ENCODE assay signal across 25 cellular contexts in genomic region chr1:38336961-38337360, GRCh38.
"Had no signal": no experiment of that assay in that cellular context is flagged by ENCODE, and none has a peak within 500 bp of the region (broad histone marks: within the 10 kb centered on the region; RNA-seq: fewer than 3 reads in every experiment).

No MANE protein-coding gene starts in this region.

- H3K79me2 ChIP-seq: parathyroid adenoma had no signal

- H3K27ac ChIP-seq: heart left ventricle, left ventricle myocardium inferior, parathyroid adenoma, prostate gland, suprapubic skin, thoracic aorta, tibial artery, upper lobe of right lung had no signal

- H2AFZ ChIP-seq: parathyroid adenoma had no signal

- H3K4me1 ChIP-seq: heart left ventricle, left ventricle myocardium inferior, parathyroid adenoma, prostate gland, suprapubic skin, tibial artery, upper lobe of right lung had no signal

- H3K9me3 Mint-ChIP-seq: immature natural killer cell; mesothelial cell of epicardium; natural killer cell; stimulated activated effector memory CD8-positive, alpha-beta T cell treated with anti-CD3 and anti-CD28 coated beads, Interleukin-12 subunit alpha, Interleukin-12 subunit beta, amount 100 ng/mL, for 72 hours; stimulated activated naive CD8-positive, alpha-beta T cell treated with anti-CD3 and anti-CD28 coated beads, Interleukin-15, Interleukin-2, amounts not matched to agents 100 ng/mL and 50 ng/mL, for 24 hours had no signal

- H3K4me3 ChIP-seq: heart left ventricle, left ventricle myocardium inferior, lung, prostate gland, skin epidermis, suprapubic skin, thoracic aorta, tibial artery, upper lobe of right lung had no signal

- H3K4me3 Mint-ChIP-seq: immature natural killer cell; mesothelial cell of epicardium; naive B cell; natural killer cell; stimulated activated effector memory CD8-positive, alpha-beta T cell treated with anti-CD3 and anti-CD28 coated beads, Interleukin-12 subunit alpha, Interleukin-12 subunit beta, amount 100 ng/mL, for 72 hours; stimulated activated naive CD8-positive, alpha-beta T cell treated with anti-CD3 and anti-CD28 coated beads, Interleukin-15, Interleukin-2, amounts not matched to agents 100 ng/mL and 50 ng/mL, for 24 hours had no signal

- ATAC-seq: heart left ventricle; natural killer cell; right cardiac atrium; sciatic nerve; stimulated activated effector memory CD8-positive, alpha-beta T cell treated with anti-CD3 and anti-CD28 coated beads, Interleukin-12 subunit alpha, Interleukin-12 subunit beta, amount 100 ng/mL, for 72 hours; upper lobe of right lung had no signal

- H3K27ac Mint-ChIP-seq: immature natural killer cell; mesothelial cell of epicardium; naive B cell; natural killer cell; stimulated activated effector memory CD8-positive, alpha-beta T cell treated with anti-CD3 and anti-CD28 coated beads, Interleukin-12 subunit alpha, Interleukin-12 subunit beta, amount 100 ng/mL, for 72 hours; stimulated activated naive CD8-positive, alpha-beta T cell treated with anti-CD3 and anti-CD28 coated beads, Interleukin-15, Interleukin-2, amounts not matched to agents 100 ng/mL and 50 ng/mL, for 24 hours had no signal

- H3K36me3 ChIP-seq: heart left ventricle, left ventricle myocardium inferior, prostate gland, suprapubic skin, thoracic aorta, tibial artery, upper lobe of right lung had no signal

- H3K27me3 ChIP-seq: upper lobe of right lung had no signal

- H3K4me1 Mint-ChIP-seq: immature natural killer cell, natural killer cell had no signal

- H3K36me3 Mint-ChIP-seq: immature natural killer cell; mesothelial cell of epicardium; natural killer cell; stimulated activated effector memory CD8-positive, alpha-beta T cell treated with anti-CD3 and anti-CD28 coated beads, Interleukin-12 subunit alpha, Interleukin-12 subunit beta, amount 100 ng/mL, for 72 hours had no signal

- DNase-seq: heart left ventricle; immature natural killer cell; left ventricle myocardium inferior; mesendoderm; naive B cell; natural killer cell; right cardiac atrium; stimulated activated CD4-positive, alpha-beta T cell treated with anti-CD3 and anti-CD28 coated beads, Interleukin-12 subunit alpha, Interleukin-12 subunit beta, amount 100 ng/mL, for 4 hours; stimulated activated CD4-positive, alpha-beta T cell treated with anti-CD3 and anti-CD28 coated beads, Interleukin-15, amount 100 ng/mL, for 24 hours; stimulated activated CD4-positive, alpha-beta T cell treated with anti-CD3 and anti-CD28 coated beads, Interleukin-2, amount 100 ng/mL, for 24 hours; stimulated activated CD4-positive, alpha-beta T cell treated with anti-CD3 and anti-CD28 coated beads, Interleukin-4, amount 100 ng/mL, for 1 hour; stimulated activated naive CD4-positive, alpha-beta T cell; tibial artery; trophoblast cell; upper lobe of right lung had no signal
